ENCODE assay signal across 8 cellular contexts in genomic region chr13:68304287-68304893, GRCh38.
A peak's percentile ranks its signal among the peaks of the same experiment; 100 is the strongest.
DNase-seq lines count a peak whose midpoint lies in the region; ATAC-seq and TF ChIP-seq lines count a peak whose summit lies in the region.

No MANE protein-coding gene starts in this region.

- H3K27ac ChIP-seq in C4-2B = no peak overlapping the region

- H3K4me3 ChIP-seq in LNCaP clone FGC (ENCODE audit: low read depth, low read length) = no peak overlapping the region
- H3K4me3 ChIP-seq in astrocyte of the cerebellum (ENCODE audit: low read depth, low read length) = no peak overlapping the region

- in situ Hi-C loops in astrocyte of the cerebellum (cut with HindIII; ENCODE audit: low sequenced_read_pairs) = no loop called here

- DNase-seq in LNCaP clone FGC (ENCODE audit: low read depth) (peak; percentile 1), astrocyte of the cerebellum (ENCODE audit: low read depth) (peak; percentile 29), midbrain (lab: John Stamatoyannopoulos, UW) (peak; percentile 4), GF-D8 (lab: John Stamatoyannopoulos, UW) (no peak), NCI-H226 (no peak), T-helper 9 cell (no peak)

- ATAC-seq in GM19463 (IDR thresholded peaks at IDR 0.05; ENCODE audit: unreplicated experiment) = peak; percentile 80

- TF ChIP-seq CTCF in C4-2B (conservative IDR thresholded peaks at IDR 0.05) (peak; percentile 39), LNCaP clone FGC (IDR thresholded peaks at IDR 0.05; ENCODE audit: control insufficient read depth, extremely low read depth, insufficient read depth) (peak; percentile 28; the same call in 1 of the 2 replicates), astrocyte of the cerebellum (IDR thresholded peaks at IDR 0.05; ENCODE audit: low read depth, low read length, missing control alignments) (peak; percentile 61)

Comparison
In these comparisons a context has a peak if more than half of its experiments do, and no peak if none do; other contexts are left out.
1. DNase-seq: peak in LNCaP clone FGC (single experiment), astrocyte of the cerebellum (single experiment) and midbrain (single experiment); none in GF-D8 (single experiment), NCI-H226 (single experiment) and T-helper 9 cell (single experiment).
2. Peak in every context shown above with its lines, with median percentiles within 50 percentile points of each other: CTCF ChIP-seq.